ENCODE assay signal across 8 cellular contexts in the genomic region with DNA sequence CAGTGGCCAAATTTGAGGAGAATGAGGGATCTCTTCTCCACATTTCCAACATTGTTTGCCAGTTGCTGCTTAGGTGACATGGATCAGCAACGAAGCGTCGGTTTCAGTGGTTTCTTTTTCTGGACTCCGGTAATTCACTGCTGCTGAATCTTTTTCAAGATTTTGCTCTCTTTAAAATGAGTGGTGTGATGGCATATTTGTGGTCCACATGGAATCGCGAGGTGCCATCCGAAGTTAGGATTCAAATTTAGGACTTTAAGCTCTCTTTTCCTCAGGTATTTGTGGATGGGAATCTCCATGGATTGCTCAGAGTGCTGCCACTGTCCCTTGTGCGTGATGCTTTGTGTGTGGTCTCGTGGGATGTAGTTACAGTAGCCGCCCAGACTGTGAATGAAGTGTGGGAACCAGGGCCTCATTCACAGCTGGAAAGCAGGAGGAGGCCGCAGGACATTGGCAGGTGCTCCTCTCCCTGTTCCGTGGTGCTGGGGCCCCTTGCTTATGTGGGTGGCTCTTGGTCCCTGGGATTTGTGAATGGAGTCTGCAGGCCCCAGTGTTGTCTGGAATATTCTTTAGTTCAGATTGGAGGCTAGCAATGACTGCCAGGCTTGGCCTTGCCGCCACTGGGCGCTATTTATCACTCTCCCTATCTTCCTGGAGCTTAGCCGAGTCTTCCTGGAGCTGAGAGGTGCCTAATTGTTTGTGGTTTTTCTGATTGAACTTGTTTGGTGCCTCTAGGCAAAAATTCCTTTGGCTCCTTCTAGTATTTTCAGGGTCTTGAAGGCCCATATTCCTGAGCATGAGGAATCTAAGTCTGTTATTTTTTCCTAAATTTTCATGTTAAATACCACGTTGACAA.
DNase-seq lines count a peak whose midpoint lies in the region; ATAC-seq and TF ChIP-seq lines count a peak whose summit lies in the region.

No MANE protein-coding gene starts in this region.

- H3K27me3 Mint-ChIP-seq in T-helper 2 cell treated with Interferon-gamma antibody and Interleukin-4, amounts not matched to agents 5 μg/mL and 100 μg/mL, for 36 hours (ENCODE audit: low read depth), result peaks cover 2% of the 10 kb centered on the region

- H3K36me3 Mint-ChIP-seq in T-helper 2 cell treated with Interferon-gamma antibody and Interleukin-4, amounts not matched to agents 5 μg/mL and 100 μg/mL, for 36 hours (ENCODE audit: low read depth), result peaks cover 34% of the 10 kb centered on the region

- in situ Hi-C loops in astrocyte of the cerebellum (cut with HindIII; ENCODE audit: low sequenced_read_pairs), result no loop called here

- H3K4me1 Mint-ChIP-seq in T-helper 2 cell treated with Interferon-gamma antibody and Interleukin-4, amounts not matched to agents 5 μg/mL and 100 μg/mL, for 36 hours (ENCODE audit: low read depth), result peaks cover 34% of the 10 kb centered on the region

- no peak for TF ChIP-seq CTCF in astrocyte of the cerebellum (IDR thresholded peaks at IDR 0.05; ENCODE audit: low read depth, low read length, missing control alignments)

- no peaks in the 10 kb centered on the region for H3K9me3 Mint-ChIP-seq in T-helper 2 cell treated with Interferon-gamma antibody and Interleukin-4, amounts not matched to agents 5 μg/mL and 100 μg/mL, for 36 hours

- peak overlapping the region; percentile 90 for H3K4me3 Mint-ChIP-seq in T-helper 2 cell treated with Interferon-gamma antibody and Interleukin-4, amounts not matched to agents 5 μg/mL and 100 μg/mL, for 36 hours

- peak; percentile 9 for DNase-seq in T-helper 2 cell treated with Interferon-gamma antibody and Interleukin-4, amounts not matched to agents 5 μg/mL and 100 μg/mL, for 36 hours (ENCODE audit: low spot score)
- DNase-seq in T-helper 2 cell (no peak), NCI-H146 treated with DMSO at 0.1 percent for 48 hours (lab: John Stamatoyannopoulos, UW; ENCODE audit: unreplicated experiment) (peak; percentile 34), astrocyte of the cerebellum (ENCODE audit: low read depth) (no peak), kidney tubule cell (ENCODE audit: low spot score) (peak; percentile 41), substantia nigra (lab: John Stamatoyannopoulos, UW) (peak in 7 of 49 donors; percentile 3 to 26 (median 18))
- DNase-seq in NK-92 treated with Interleukin-12 subunit alpha and Interleukin-12 subunit beta, amount 100 ng/mL, for 24 hours (lab: John Stamatoyannopoulos, UW), result no peak

- H3K27ac Mint-ChIP-seq in T-helper 2 cell treated with Interferon-gamma antibody and Interleukin-4, amounts not matched to agents 5 μg/mL and 100 μg/mL, for 36 hours, result peak overlapping the region; percentile 93

- no peak for ATAC-seq in HG03095 (IDR thresholded peaks at IDR 0.05; ENCODE audit: unreplicated experiment)

- H3K27ac ChIP-seq in substantia nigra (ENCODE audit: low read depth, low read length, poor library complexity, severe bottlenecking), result peak overlapping the region; percentile 94

- peak overlapping the region; percentile 86 for H3K4me3 ChIP-seq in astrocyte of the cerebellum (ENCODE audit: low read depth, low read length)

Comparison
In these comparisons a context has a peak if more than half of its experiments do, and no peak if none do; other contexts are left out.
1. DNase-seq: peak in T-helper 2 cell treated with Interferon-gamma antibody and Interleukin-4, amounts not matched to agents 5 μg/mL and 100 μg/mL, for 36 hours (single experiment), NCI-H146 treated with DMSO at 0.1 percent for 48 hours (single experiment) and kidney tubule cell (single experiment); none in T-helper 2 cell (0 of 5), astrocyte of the cerebellum (single experiment) and NK-92 treated with Interleukin-12 subunit alpha and Interleukin-12 subunit beta, amount 100 ng/mL, for 24 hours (single experiment).